Comparison of ENCODE assay signal across 1 cellular context in the genomic region with DNA sequence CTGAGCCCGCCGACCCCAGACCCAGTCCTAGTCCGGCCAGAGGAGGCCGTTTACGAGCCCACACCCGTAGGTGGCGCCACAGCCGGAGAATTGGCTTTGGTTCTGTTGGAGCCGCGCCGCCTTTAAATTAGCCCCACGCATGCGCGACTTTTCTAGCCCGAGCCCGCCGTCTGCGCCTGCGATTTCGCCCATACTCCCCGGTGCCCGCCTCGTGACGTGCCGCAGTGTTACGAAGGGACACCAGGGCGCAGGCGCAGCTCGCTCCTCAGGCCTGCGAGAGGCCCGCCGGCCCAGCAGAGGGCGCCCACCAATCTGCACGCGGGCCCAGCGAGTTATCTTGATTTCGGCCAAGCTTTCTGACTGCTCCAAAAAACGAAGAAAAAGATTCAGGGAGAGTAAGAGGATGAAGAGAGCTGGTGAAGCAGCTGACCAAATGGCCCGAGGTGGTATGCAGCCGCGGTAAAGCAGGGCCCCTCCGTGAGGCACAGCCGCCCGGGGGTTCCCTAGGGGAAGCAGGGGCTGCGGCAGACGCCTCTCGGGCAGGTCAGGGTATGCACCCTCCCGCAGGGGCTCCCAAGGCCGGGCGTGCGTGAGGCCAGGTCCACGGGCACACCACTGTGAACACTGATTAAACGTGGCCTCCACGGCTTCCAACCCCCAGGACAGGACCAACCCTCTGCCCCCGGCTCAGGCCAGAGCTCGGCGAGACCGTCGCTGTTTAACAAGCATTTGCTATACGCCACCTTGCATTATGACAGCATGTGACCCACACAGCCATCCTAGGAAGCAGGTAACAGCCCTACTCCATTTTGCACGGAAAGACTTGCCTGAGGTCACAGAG.
TF ChIP-seq lines count a peak whose summit lies in the region.

No MANE protein-coding gene starts in this region.

TF ChIP-seq in SK-N-SH, 30 proteins besides CTCF, POLR2A, EP300 and RAD21 (continued from another document):
- no peak for TF ChIP-seq IRF3 (IDR thresholded peaks at IDR 0.05; ENCODE audit: low read depth, low read length)
- 0 out of 2 replicates have a peak, but pooled peaks have one; percentile 45 for TF ChIP-seq YY1 (IDR thresholded peaks at IDR 0.05; ENCODE audit: low read depth)
- TF ChIP-seq RCOR1 (IDR thresholded peaks at IDR 0.05; ENCODE audit: low read length) = peak; percentile 32; the same call in 1 of the 2 replicates
- TF ChIP-seq SMC3 (IDR thresholded peaks at IDR 0.05; ENCODE audit: low read depth, low read length) = peak; percentile 45
- peak; percentile 7; the same call in 1 of the 2 replicates for TF ChIP-seq FOSL2 (IDR thresholded peaks at IDR 0.05; ENCODE audit: borderline replicate concordance, low read depth)
- peak; percentile 78; the same call in 1 of the 2 replicates for TF ChIP-seq MAX (IDR thresholded peaks at IDR 0.05; ENCODE audit: low read depth)
- peak; percentile 72 for TF ChIP-seq MXI1 (IDR thresholded peaks at IDR 0.05; ENCODE audit: low read depth, low read length)
- 0 out of 2 replicates have a peak, but pooled peaks have one; percentile 5 for TF ChIP-seq REST (IDR thresholded peaks at IDR 0.05; ENCODE audit: low read depth, low read length)
- peak; percentile 94 for TF ChIP-seq NRF1 (IDR thresholded peaks at IDR 0.05; ENCODE audit: low read depth, low read length)
- peak; percentile 76 for TF ChIP-seq GATA2 (CRISPR knock-in tag; IDR thresholded peaks at IDR 0.05)
- TF ChIP-seq GABPA (IDR thresholded peaks at IDR 0.05; ENCODE audit: low read depth) = 0 out of 2 replicates have a peak, but pooled peaks have one; percentile 20
